In genomic region chr3:33219175-33219487, GRCh38 we compare ENCODE assay signal across 1 cellular context.
TF ChIP-seq lines count a peak whose summit lies in the region.

No MANE protein-coding gene starts in this region.

TF ChIP-seq in H1, 55 proteins besides CTCF, POLR2A, EP300 and RAD21:
- TF ChIP-seq SP4 (IDR thresholded peaks at IDR 0.05; ENCODE audit: low read length) (0 out of 2 replicates have a peak, but pooled peaks have one; percentile 15), KDM4A (IDR thresholded peaks at IDR 0.05; ENCODE audit: low read depth, low read length, severe bottlenecking) (peak; percentile 56), ASH2L (IDR thresholded peaks at IDR 0.05; ENCODE audit: low read length) (peak; percentile 12), KDM1A (IDR thresholded peaks at IDR 0.05; ENCODE audit: borderline replicate concordance, low read length) (peak; percentile 55; the same call in 1 of the 2 replicates), SIN3A (conservative IDR thresholded peaks at IDR 0.05 in 1 of 2, IDR thresholded peaks at IDR 0.05 in 1 of 2; ENCODE audit: low read depth in 1 of 2, low read length in 2 of 2) (0 out of 4 replicates have a peak, but pooled peaks of 1 of the 2 experiments have one; percentile 23), GABPA (IDR thresholded peaks at IDR 0.05; ENCODE audit: borderline replicate concordance, insufficient read depth, low read length) (no peak)
- TF ChIP-seq, protein P1, sequence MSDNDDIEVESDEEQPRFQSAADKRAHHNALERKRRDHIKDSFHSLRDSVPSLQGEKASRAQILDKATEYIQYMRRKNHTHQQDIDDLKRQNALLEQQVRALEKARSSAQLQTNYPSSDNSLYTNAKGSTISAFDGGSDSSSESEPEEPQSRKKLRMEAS (IDR thresholded peaks at IDR 0.05) = no peak
TF ChIP-seq in H1: peak in this region for 5.
